Comparison of ENCODE assay signal across 9 cellular contexts in the genomic region with DNA sequence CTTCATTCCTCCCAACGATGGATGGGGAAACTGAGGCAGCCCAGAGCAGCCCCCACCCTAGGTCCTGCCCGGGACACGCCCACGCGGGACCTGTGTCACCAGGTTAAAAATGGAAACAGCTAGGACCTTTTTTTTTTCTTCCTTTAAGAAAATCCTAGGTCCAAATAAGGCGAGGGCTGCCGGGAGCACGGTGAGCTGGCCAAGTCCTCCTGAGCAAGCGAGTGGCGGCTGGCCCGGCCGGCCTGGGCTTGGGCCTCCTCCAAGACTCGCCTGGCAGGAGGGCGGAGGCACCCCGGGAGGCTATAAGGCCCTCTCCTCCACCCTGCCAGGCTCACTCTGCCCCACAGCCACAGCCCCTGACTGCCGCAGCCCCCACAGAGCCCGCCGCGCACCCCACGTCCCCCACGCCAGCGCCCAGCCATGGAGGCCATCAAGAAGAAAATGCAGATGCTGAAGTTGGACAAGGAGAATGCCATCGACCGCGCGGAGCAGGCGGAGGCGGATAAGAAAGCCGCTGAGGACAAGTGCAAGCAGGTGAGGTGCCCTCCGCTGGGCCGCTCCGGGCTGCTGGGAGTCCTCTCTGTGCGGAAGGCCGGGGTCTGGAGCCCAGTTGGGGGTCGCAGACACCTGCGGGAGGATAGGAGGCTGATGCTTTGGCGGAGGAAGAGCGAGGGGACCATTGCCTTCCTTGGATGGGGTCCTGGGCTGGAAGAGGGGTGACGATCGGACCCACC. TPM values are rescaled to one million over a fixed set of nuclear protein-coding genes. Genes with fewer than 3 reads are reported as not detected.
A peak's percentile ranks its signal among the peaks of the same experiment; 100 is the strongest.
DNase-seq lines count a peak whose midpoint lies in the region; ATAC-seq and TF ChIP-seq lines count a peak whose summit lies in the region.
"Had no signal": no experiment of that assay in that cellular context is flagged by ENCODE, and none has a peak within 500 bp of the region (broad histone marks: within the 10 kb centered on the region; RNA-seq: fewer than 3 reads in every experiment).

No MANE protein-coding gene starts in this region.

- H3K4me3 Mint-ChIP-seq in activated CD4-positive, alpha-beta T cell treated with anti-CD3 and anti-CD28 coated beads, Interleukin-2, amount 10 ng/mL, durations not matched to agents 7 days and 5 days: no peak overlapping the region

- H3K36me3 Mint-ChIP-seq in activated CD4-positive, alpha-beta T cell treated with anti-CD3 and anti-CD28 coated beads, Interleukin-2, amount 10 ng/mL, durations not matched to agents 7 days and 5 days (ENCODE audit: low read depth): no peaks in the 10 kb centered on the region

- peaks cover 34% of the 10 kb centered on the region for H3K4me1 Mint-ChIP-seq in activated CD4-positive, alpha-beta T cell treated with anti-CD3 and anti-CD28 coated beads, Interleukin-2, amount 10 ng/mL, durations not matched to agents 7 days and 5 days

- POLR2A ChIA-PET in activated CD4-positive, alpha-beta T cell treated with anti-CD3 and anti-CD28 coated beads, Interleukin-2, amount 10 ng/mL, durations not matched to agents 7 days and 5 days (lab: Charles Lee): no interaction called here

- H3K27me3 Mint-ChIP-seq in activated CD4-positive, alpha-beta T cell treated with anti-CD3 and anti-CD28 coated beads, Interleukin-2, amount 10 ng/mL, durations not matched to agents 7 days and 5 days: no peaks in the 10 kb centered on the region

- peaks cover 4% of the 10 kb centered on the region for H3K9me3 Mint-ChIP-seq in activated CD4-positive, alpha-beta T cell treated with anti-CD3 and anti-CD28 coated beads, Interleukin-2, amount 10 ng/mL, durations not matched to agents 7 days and 5 days

- DNase-seq in RPMI7951 (ENCODE audit: low read depth): peak; percentile 88
- DNase-seq in fibroblast of mammary gland (ENCODE audit: low read depth): peak; percentile 90
- peak; percentile 94 for DNase-seq in prostate gland (ENCODE audit: low spot score)
- no peak for DNase-seq in NCI-H2227 treated with DMSO at 0.1 percent for 48 hours (lab: John Stamatoyannopoulos, UW)
- DNase-seq in activated CD4-positive, alpha-beta T cell treated with anti-CD3 and anti-CD28 coated beads, Interleukin-2, amount 10 ng/mL, durations not matched to agents 7 days and 5 days: no peak
- DNase-seq: NCI-H774 had no signal

- H3K9me3 ChIP-seq in prostate gland: no peaks in the 10 kb centered on the region

- H3K4me1 ChIP-seq in prostate gland (replicated peaks): peaks cover 8% of the 10 kb centered on the region

- ATAC-seq in GM19351 (IDR thresholded peaks at IDR 0.05; ENCODE audit: unreplicated experiment) (no peak), GM18870 (IDR thresholded peaks at IDR 0.05; ENCODE audit: unreplicated experiment) (no peak)

- peak overlapping the region; percentile 53 for H3K27ac ChIP-seq in C4-2B
- peak overlapping the region; percentile 100 for H3K27ac ChIP-seq in prostate gland

- peak; percentile 89 for TF ChIP-seq POLR2A in prostate gland (IDR thresholded peaks at IDR 0.05)

- H3K36me3 ChIP-seq in prostate gland: no peaks in the 10 kb centered on the region

- H3K27ac Mint-ChIP-seq in activated CD4-positive, alpha-beta T cell treated with anti-CD3 and anti-CD28 coated beads, Interleukin-2, amount 10 ng/mL, durations not matched to agents 7 days and 5 days: no peak overlapping the region

- CTCF ChIA-PET in activated CD4-positive, alpha-beta T cell treated with anti-CD3 and anti-CD28 coated beads, Interleukin-2, amount 10 ng/mL, durations not matched to agents 7 days and 5 days (lab: Charles Lee): interaction anchor here (1.6 to 6.5 kb wide), 3 partner anchors 7 to 118 kb away, joined by 4 to 65 read pairs (median 5); partner anchors contain the start of genes FAM32A and TPM4

- TF ChIP-seq CTCF in C4-2B (conservative IDR thresholded peaks at IDR 0.05) (no peak), fibroblast of mammary gland (conservative IDR thresholded peaks at IDR 0.05; ENCODE audit: control insufficient read depth, insufficient read depth, low read depth, low read length) (no peak), prostate gland (IDR thresholded peaks at IDR 0.05) (no peak)

- no peaks in the 10 kb centered on the region for H3K27me3 ChIP-seq in prostate gland (replicated peaks; ENCODE audit: insufficient read depth)

- intact Hi-C loops in prostate gland (cut with DNase I): no loop called here

- H3K4me3 ChIP-seq in fibroblast of mammary gland (ENCODE audit: control insufficient read depth, low read depth, low read length) (peak overlapping the region; percentile 66), prostate gland (peak overlapping the region; percentile 61 to 64)

- WGBS in prostate gland: 38% methylated on average over 40 of the region's 40 CpGs

RNA-seq across cellular contexts. Expression of gene TPM4, which starts 8.9 kb away (rescaled TPM):
- 1,028 and 1,045 TPM in 2 replicates for total RNA-seq in RPMI7951 (2014; rRNA removed; shearing (Covaris generic))
- 100 to 1,000 TPM; 379 TPM for total RNA-seq in prostate gland
- 100 to 1,000 TPM; 422 to 485 TPM for total RNA-seq in activated CD4-positive, alpha-beta T cell treated with anti-CD3 and anti-CD28 coated beads, Interleukin-2, amount 10 ng/mL, durations not matched to agents 7 days and 5 days

RNA-seq across cellular contexts. Expression of gene RAB8A, which starts 44.3 kb away (rescaled TPM):
- 83.8 and 111 TPM in 2 replicates for total RNA-seq in RPMI7951 (2014; rRNA removed; shearing (Covaris generic))
- 10 to 100 TPM; 67.8 to 70.5 TPM for total RNA-seq in prostate gland
- total RNA-seq in activated CD4-positive, alpha-beta T cell treated with anti-CD3 and anti-CD28 coated beads, Interleukin-2, amount 10 ng/mL, durations not matched to agents 7 days and 5 days: 100 to 1,000 TPM; 167 to 175 TPM

Comparison
In these comparisons a context has a peak if more than half of its experiments do, and no peak if none do; other contexts are left out.
1. DNase-seq: peak in RPMI7951 (single experiment), fibroblast of mammary gland (single experiment) and prostate gland (single experiment); none in NCI-H2227 treated with DMSO at 0.1 percent for 48 hours (single experiment) and activated CD4-positive, alpha-beta T cell treated with anti-CD3 and anti-CD28 coated beads, Interleukin-2, amount 10 ng/mL, durations not matched to agents 7 days and 5 days (single experiment).